ENCODE assay signal across 9 cellular contexts in genomic region chr3:147361671-147362420, GRCh38. TPM values are rescaled to one million over a fixed set of nuclear protein-coding genes. Genes with fewer than 3 reads are reported as not detected.
A peak's percentile ranks its signal among the peaks of the same experiment; 100 is the strongest.
DNase-seq lines count a peak whose midpoint lies in the region; ATAC-seq and TF ChIP-seq lines count a peak whose summit lies in the region.
"Had no signal": no experiment of that assay in that cellular context is flagged by ENCODE, and none has a peak within 500 bp of the region (broad histone marks: within the 10 kb centered on the region; RNA-seq: fewer than 3 reads in every experiment).

No MANE protein-coding gene starts in this region.

- no peak overlapping the region for H2BK15ac ChIP-seq in IMR-90 (ENCODE audit: low read depth, low read length)

- no peak overlapping the region for H3K23ac ChIP-seq in IMR-90 (ENCODE audit: low read depth, low read length)

- H4K8ac ChIP-seq in IMR-90 (ENCODE audit: low read depth in 2 of 2, low read length in 2 of 2) = no peak overlapping the region

- no peak overlapping the region for H3K4ac ChIP-seq in IMR-90 (ENCODE audit: low read depth, low read length)

- no peak for TF ChIP-seq EP300 in transverse colon (IDR thresholded peaks at IDR 0.05; ENCODE audit: low read depth)

- H3K4me2 ChIP-seq in IMR-90 (ENCODE audit: low read depth, low read length) (no peak overlapping the region), SU-DHL-6 (ENCODE audit: low read depth, low read length, poor library complexity, severe bottlenecking) (no peak overlapping the region)

- H3K27ac ChIP-seq in IMR-90 (ENCODE audit: insufficient read depth, low read length) (no peak overlapping the region), SU-DHL-6 (ENCODE audit: low read depth, low read length) (no peak overlapping the region), right atrium auricular region (no peak overlapping the region), transverse colon (no peak overlapping the region)

- POLR2A ChIA-PET in IMR-90 (lab: Charles Lee; ENCODE audit: unreplicated experiment) = no interaction called here

- H3K36me3 ChIP-seq in IMR-90 (ENCODE audit: control insufficient read depth, insufficient read depth, low read length) (no peaks in the 10 kb centered on the region), SU-DHL-6 (ENCODE audit: low read length) (no peaks in the 10 kb centered on the region), right atrium auricular region (no peaks in the 10 kb centered on the region), transverse colon (no peaks in the 10 kb centered on the region)

- H2AK9ac ChIP-seq in IMR-90 (replicated peaks; ENCODE audit: low read depth, low read length, poor library complexity) = no peak overlapping the region

- H4K20me1 ChIP-seq in IMR-90 (ENCODE audit: insufficient read depth, low read length) (no peaks in the 10 kb centered on the region), SU-DHL-6 (ENCODE audit: low read depth, low read length) (no peaks in the 10 kb centered on the region)

- no peak overlapping the region for H3K14ac ChIP-seq in IMR-90 (replicated peaks; ENCODE audit: low read depth, low read length)

- H3K18ac ChIP-seq in IMR-90 (ENCODE audit: low read depth, low read length) = no peak overlapping the region

- H3K27me3 ChIP-seq in IMR-90 (ENCODE audit: control insufficient read depth, insufficient read depth, low read length) (peaks cover 64% of the 10 kb centered on the region), SU-DHL-6 (ENCODE audit: low read length) (no peaks in the 10 kb centered on the region), right atrium auricular region (peaks cover 30 to 36% of the 10 kb centered on the region in 2 donors), transverse colon (peaks cover 99% of the 10 kb centered on the region)

- peak; percentile 28 for TF ChIP-seq CTCF in IMR-90 (conservative IDR thresholded peaks at IDR 0.05; ENCODE audit: low read depth, low read length)
- TF ChIP-seq CTCF in SU-DHL-6 (IDR thresholded peaks at IDR 0.05; ENCODE audit: insufficient read depth, low read length, poor library complexity, severe bottlenecking) = peak; percentile 57
- TF ChIP-seq CTCF in right atrium auricular region (IDR thresholded peaks at IDR 0.05) = peak; percentile 29 to 58
- TF ChIP-seq CTCF in transverse colon (IDR thresholded peaks at IDR 0.05) = peak in 3 of 5 experiments; percentile 23 to 42 (median 36)

- no peak overlapping the region for H2BK120ac ChIP-seq in IMR-90 (ENCODE audit: low read depth, low read length)

- no peaks in the 10 kb centered on the region for H3K4me1 ChIP-seq in IMR-90 (ENCODE audit: control insufficient read depth, insufficient read depth, low read length)
- H3K4me1 ChIP-seq in right atrium auricular region = no peaks in the 10 kb centered on the region
- H3K4me1 ChIP-seq in transverse colon = no peaks in the 10 kb centered on the region

- H3K79me1 ChIP-seq in IMR-90 (ENCODE audit: low read depth in 1 of 2, low read length in 2 of 2) = no peaks in the 10 kb centered on the region

- no peaks in the 10 kb centered on the region for H3K9me1 ChIP-seq in IMR-90 (ENCODE audit: insufficient read depth, low read length)

- no peak overlapping the region for H2BK5ac ChIP-seq in IMR-90 (ENCODE audit: low read depth, low read length, poor library complexity, severe bottlenecking)

- ATAC-seq in GM21381 (IDR thresholded peaks at IDR 0.05; ENCODE audit: unreplicated experiment) = peak; percentile 74
- no peak for ATAC-seq in IMR-90 (ENCODE audit: low read depth)

- no peak overlapping the region for H3K56ac ChIP-seq in IMR-90 (ENCODE audit: extremely low read depth, insufficient read depth, low read length)

- no peaks in the 10 kb centered on the region for H3K9me2 ChIP-seq in SU-DHL-6 (replicated peaks; ENCODE audit: insufficient read depth, low read length)

- no CpG with 5 or more reads among the region's 9 CpGs for WGBS in IMR-90 (ENCODE audit: extremely low coverage in 2 of 2, insufficient read length in 1 of 2), 2 experiments
- WGBS in transverse colon (ENCODE audit: low coverage in 1 of 2), 2 donors = 21 to 88% methylated on average over 1 to 9 of the region's 9 CpGs

- no peak overlapping the region for H3K4me3 ChIP-seq in IMR-90 (ENCODE audit: insufficient read depth, low read depth, low read length)
- no peak overlapping the region for H3K4me3 ChIP-seq in SU-DHL-6 (ENCODE audit: insufficient read depth, low read length, poor library complexity, severe bottlenecking)
- no peak overlapping the region for H3K4me3 ChIP-seq in right atrium auricular region
- H3K4me3 ChIP-seq in transverse colon = no peak overlapping the region

- H2AFZ ChIP-seq in IMR-90 (replicated peaks; ENCODE audit: low read length, poor library complexity) (no peak overlapping the region), SU-DHL-6 (ENCODE audit: low read depth, low read length, severe bottlenecking) (no peak overlapping the region)

- dilution Hi-C loops in IMR-90 (cut with HindIII; ENCODE audit: low sequenced_read_pairs, unreplicated experiment) = no loop called here

- CTCF ChIA-PET in IMR-90 (lab: Yijun Ruan, JAX) = no interaction called here

- BruUV-seq in IMR-90 (replicated peaks; lab: Mats Ljungman, UMichigan) = no TSS peak

- H4K91ac ChIP-seq in IMR-90 (ENCODE audit: insufficient read depth, low read depth, low read length) = no peak overlapping the region

- H4K5ac ChIP-seq in IMR-90 (ENCODE audit: low read depth, low read length) = no peak overlapping the region

- H3K9ac ChIP-seq in IMR-90 (ENCODE audit: low read depth, low read length) (no peak overlapping the region), SU-DHL-6 (ENCODE audit: low read length) (no peak overlapping the region)

- TF ChIP-seq RAD21 in IMR-90 (IDR thresholded peaks at IDR 0.05; ENCODE audit: low read length) = peak; percentile 26; the same call in 1 of the 2 replicates

- TF ChIP-seq POLR2A in IMR-90 (IDR thresholded peaks at IDR 0.05; ENCODE audit: low read depth, low read length) (no peak), transverse colon (IDR thresholded peaks at IDR 0.05) (no peak)

- in situ Hi-C loops in IMR-90 (cut with MboI; ENCODE audit: low sequenced_read_pairs) = no loop called here
- in situ Hi-C loops in transverse colon (cut with MboI; ENCODE audit: low pct_ligation_motif_present in 1 of 4, low pct_unique_long_range_greater_than_20kb in 1 of 4, low sequenced_read_pairs in 3 of 4) = no loop called here

- DNase-seq in NCI-H1417 (lab: John Stamatoyannopoulos, UW) = peak in 2 of 3 experiments; percentile 20 to 66
- no peak for DNase-seq in NCI-H1417 treated with DMSO at 0.1 percent for 48 hours (lab: John Stamatoyannopoulos, UW)
- DNase-seq in IMR-90 = no peak
- no peak for DNase-seq in right atrium auricular region (ENCODE audit: low spot score)
- peak; percentile 39 for DNase-seq in transverse colon
- DNase-seq in pons (ENCODE audit: low spot score) = no peak

- H2BK20ac ChIP-seq in IMR-90 (ENCODE audit: low read depth, low read length) = no peak overlapping the region

- peaks cover 10% of the 10 kb centered on the region for H3K9me3 ChIP-seq in IMR-90 (ENCODE audit: control insufficient read depth, insufficient read depth, low read length)
- no peaks in the 10 kb centered on the region for H3K9me3 ChIP-seq in SU-DHL-6 (ENCODE audit: insufficient read depth, low read length)
- no peaks in the 10 kb centered on the region for H3K9me3 ChIP-seq in right atrium auricular region
- no peaks in the 10 kb centered on the region for H3K9me3 ChIP-seq in transverse colon

- no peak overlapping the region for H2AK5ac ChIP-seq in IMR-90 (ENCODE audit: low read depth, low read length)

- H3F3A ChIP-seq in SU-DHL-6 (ENCODE audit: insufficient read depth) = no peaks in the 10 kb centered on the region

- intact Hi-C loops in IMR-90 (cut with micrococcal nuclease) = no loop called here
- intact Hi-C loops in transverse colon (cut with DNase I; ENCODE audit: low total_unique reads) = no loop called here

- no peaks in the 10 kb centered on the region for H3K79me2 ChIP-seq in SU-DHL-6 (ENCODE audit: insufficient read depth, low read length)

TF ChIP-seq in IMR-90, 13 proteins besides CTCF, POLR2A, EP300 and RAD21 (continues in another document):
- TF ChIP-seq CEBPB (IDR thresholded peaks at IDR 0.05; ENCODE audit: low read depth, low read length) = no peak
- no peak for TF ChIP-seq BHLHE40 (IDR thresholded peaks at IDR 0.05; ENCODE audit: low read depth, low read length)
- TF ChIP-seq SMC3 (IDR thresholded peaks at IDR 0.05; ENCODE audit: low read depth, low read length) = no peak
- no peak for TF ChIP-seq MXI1 (IDR thresholded peaks at IDR 0.05; ENCODE audit: borderline replicate concordance, low read depth, low read length)
- no peak for TF ChIP-seq MAFK (IDR thresholded peaks at IDR 0.05; ENCODE audit: low read depth, low read length)
- TF ChIP-seq USF2 (IDR thresholded peaks at IDR 0.05; ENCODE audit: low read depth, low read length) = no peak
- TF ChIP-seq RCOR1 (IDR thresholded peaks at IDR 0.05; ENCODE audit: insufficient replicate concordance, low read length) = no peak
- no peak for TF ChIP-seq CHD1 (IDR thresholded peaks at IDR 0.05; ENCODE audit: low read depth, low read length)
- TF ChIP-seq MAZ (IDR thresholded peaks at IDR 0.05; ENCODE audit: borderline replicate concordance, low read depth, low read length) = no peak
- no peak for TF ChIP-seq NFE2L2 (IDR thresholded peaks at IDR 0.05; ENCODE audit: low read depth, low read length)
- TF ChIP-seq FOS (IDR thresholded peaks at IDR 0.05; ENCODE audit: low read depth, low read length) = no peak

RNA-seq across cellular contexts. Expression of gene ZIC4, which starts 44.5 kb away (rescaled TPM):
- not detected in 2 replicates for total RNA-seq in IMR-90 (2012; rRNA removed)
- not detected in 2 replicates for polyA plus RNA-seq in IMR-90 (2012; rRNA removed)
- not detected in 2 replicates for polyA plus RNA-seq in IMR-90 (2012; cell fraction: cytosol; rRNA removed)
- not detected in 2 replicates for polyA plus RNA-seq in IMR-90 (2012; cell fraction: nucleus; rRNA removed; ENCODE audit: low replicate concordance)
- not detected for total RNA-seq in right atrium auricular region
- total RNA-seq in transverse colon = not detected
- total RNA-seq: activated naive CD4-positive, alpha-beta T cell treated with anti-CD3 and anti-CD28 coated beads, Interleukin-2, amount 50 U/mL, for 72 hours had no signal

RNA-seq across cellular contexts. Expression of gene ZIC1, which starts 47.3 kb away (rescaled TPM):
- total RNA-seq in IMR-90 (2012; rRNA removed) = not detected in 2 replicates
- not detected in 2 replicates for polyA plus RNA-seq in IMR-90 (2012; rRNA removed)
- 0.01 TPM in 1 of 2 replicates, not detected in the other for polyA plus RNA-seq in IMR-90 (2012; cell fraction: cytosol; rRNA removed)
- polyA plus RNA-seq in IMR-90 (2012; cell fraction: nucleus; rRNA removed; ENCODE audit: low replicate concordance) = 0.01 TPM in 1 of 2 replicates, not detected in the other
- under 1 TPM in 1 of 2 donors, not detected in 1; 0.04 TPM for total RNA-seq in right atrium auricular region
- total RNA-seq in transverse colon = not detected
- total RNA-seq: activated naive CD4-positive, alpha-beta T cell treated with anti-CD3 and anti-CD28 coated beads, Interleukin-2, amount 50 U/mL, for 72 hours had no signal

Comparison
In these comparisons a context has a peak if more than half of its experiments do, and no peak if none do; other contexts are left out.
1. DNase-seq: peak in NCI-H1417 (2 of 3) and transverse colon (single experiment); none in NCI-H1417 treated with DMSO at 0.1 percent for 48 hours (single experiment), IMR-90 (single experiment), right atrium auricular region (single experiment) and pons (single experiment).
2. Peak in every context shown above with its lines, with median percentiles within 50 percentile points of each other: CTCF ChIP-seq.